ENCODE assay signal across 23 cellular contexts in the genomic region with DNA sequence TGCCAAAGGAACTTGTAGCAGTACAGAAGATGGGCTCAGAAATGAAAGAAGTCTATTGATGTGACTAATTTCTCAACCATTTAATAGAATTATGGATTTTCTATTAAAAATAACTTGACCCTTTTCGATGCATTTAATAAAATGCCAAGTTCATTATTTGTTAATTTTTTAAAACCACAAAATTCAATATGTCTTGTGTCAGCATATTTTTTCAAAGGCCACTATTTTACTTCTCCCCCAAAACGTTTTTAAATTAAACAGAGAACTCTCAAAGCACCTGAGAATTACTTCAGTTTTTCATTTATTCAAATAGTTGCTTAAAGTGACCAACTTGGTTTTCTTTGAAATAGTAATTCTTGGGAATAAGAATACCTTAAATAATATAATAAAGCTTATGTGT. TPM values are rescaled to one million over a fixed set of nuclear protein-coding genes. Genes with fewer than 3 reads are reported as not detected.
A peak's percentile ranks its signal among the peaks of the same experiment; 100 is the strongest.
DNase-seq lines count a peak whose midpoint lies in the region; ATAC-seq, FAIRE-seq and TF ChIP-seq lines count a peak whose summit lies in the region.
"Had no signal": no experiment of that assay in that cellular context is flagged by ENCODE, and none has a peak within 500 bp of the region (broad histone marks: within the 10 kb centered on the region; RNA-seq: fewer than 3 reads in every experiment).

No MANE protein-coding gene starts in this region.

- CTCF ChIA-PET in A549 (lab: Yijun Ruan, JAX) (interaction anchor here (1.0 to 2.4 kb wide), 6 partner anchors 25 to 74 kb away, joined by 3 to 9 read pairs (median 4); no protein-coding TSS in a partner anchor), IMR-90 (lab: Yijun Ruan, JAX) (interaction anchor here (1.4 kb wide), 1 partner anchor 13 kb away, joined by 5 read pairs; no protein-coding TSS in a partner anchor), K562 (lab: Yijun Ruan, JAX; ENCODE audit: low intra/inter-chr PET ratio) (no interaction called here)

- FAIRE-seq in A549 (lab: Jason Lieb, UNC) (no peak), K562 (lab: Jason Lieb, UNC) (no peak)
- FAIRE-seq: D721Med, GM12891, GM18507, H54 had no signal

- H2BK5ac ChIP-seq in IMR-90 (ENCODE audit: low read depth, low read length, poor library complexity, severe bottlenecking): no peak overlapping the region

- H3K9ac ChIP-seq in IMR-90 (ENCODE audit: low read depth, low read length) (no peak overlapping the region), K562 (ENCODE audit: insufficient read depth in 1 of 2, low read depth in 2 of 2, low read length in 2 of 2) (no peak overlapping the region)

- WGBS in A549 (ENCODE audit: missing lambda C conversion rate): 58% methylated on average over 2 of the region's 2 CpGs
- no CpG with 5 or more reads among the region's 2 CpGs for WGBS in IMR-90 (ENCODE audit: extremely low coverage in 2 of 2, insufficient read length in 1 of 2), 2 experiments
- WGBS in K562 (ENCODE audit: insufficient coverage, low coverage, missing lambda C conversion rate): 52% methylated on average over 2 of the region's 2 CpGs

- POLR2A ChIA-PET in A549 (lab: Yijun Ruan, JAX): no interaction called here
- POLR2A ChIA-PET in IMR-90 (lab: Charles Lee; ENCODE audit: unreplicated experiment): no interaction called here
- POLR2A ChIA-PET in K562 (lab: Yijun Ruan, JAX): interaction anchor here (1.1 to 1.2 kb wide), 2 partner anchors 13 to 50 kb away, joined by 3 read pairs; no protein-coding TSS in a partner anchor

- peaks cover 0 to 57% of the 10 kb centered on the region in 2 experiments; a peak in 2 of 4 replicates for H3K79me1 ChIP-seq in IMR-90 (ENCODE audit: low read depth in 1 of 2, low read length in 2 of 2)

- no peak overlapping the region for H3K18ac ChIP-seq in IMR-90 (ENCODE audit: low read depth, low read length)

- peaks cover 12% of the 10 kb centered on the region for H3K9me1 ChIP-seq in IMR-90 (ENCODE audit: insufficient read depth, low read length)
- no peaks in the 10 kb centered on the region for H3K9me1 ChIP-seq in K562 (ENCODE audit: control insufficient read depth, insufficient read depth, low read length)

- H4K8ac ChIP-seq in IMR-90 (ENCODE audit: low read depth in 2 of 2, low read length in 2 of 2): no peak overlapping the region

- no peak overlapping the region for H2BK20ac ChIP-seq in IMR-90 (ENCODE audit: low read depth, low read length)

- peaks cover 5% of the 10 kb centered on the region for H3K36me3 ChIP-seq in IMR-90 (ENCODE audit: control insufficient read depth, insufficient read depth, low read length)
- H3K36me3 ChIP-seq in K562 (ENCODE audit: control insufficient read depth, insufficient read depth, low read length): peaks cover 58% of the 10 kb centered on the region; the same call in 2 of the 3 replicates
- no peaks in the 10 kb centered on the region for H3K36me3 ChIP-seq in osteoblast (ENCODE audit: insufficient read depth, low read length)

- H3K27me3 ChIP-seq in IMR-90 (ENCODE audit: control insufficient read depth, insufficient read depth, low read length) (no peaks in the 10 kb centered on the region), K562 (ENCODE audit: control insufficient read depth in 2 of 2, insufficient read depth in 2 of 2, low read length in 2 of 2) (no peaks in the 10 kb centered on the region), osteoblast (ENCODE audit: insufficient read depth, low read length) (no peaks in the 10 kb centered on the region), foreskin keratinocyte (no peaks in the 10 kb centered on the region)

- H2BK120ac ChIP-seq in IMR-90 (ENCODE audit: low read depth, low read length): no peak overlapping the region

- no peak overlapping the region for H3K14ac ChIP-seq in IMR-90 (replicated peaks; ENCODE audit: low read depth, low read length)

- no peak overlapping the region for H3K23ac ChIP-seq in IMR-90 (ENCODE audit: low read depth, low read length)

- no peak overlapping the region for H2BK15ac ChIP-seq in IMR-90 (ENCODE audit: low read depth, low read length)

- DNase-seq in A549 (ENCODE audit: low read depth in 1 of 2, low spot score in 1 of 2) (no peak), IMR-90 (no peak), K562 (ENCODE audit: extremely low read depth in 1 of 4, low spot score in 3 of 4) (no peak), osteoblast (ENCODE audit: insufficient read length, low spot score, missing footprints) (peak; percentile 9), foreskin keratinocyte (no peak)
- DNase-seq: 8988T; C1 segment of cervical spinal cord; Caco-2; CD4-positive, CD25-positive, alpha-beta regulatory T cell; CD8-positive, alpha-beta T cell; DMS 273 treated with DMSO at 0.1 percent for 48 hours; DMS79; EL; GDM1; HFFc6 had no signal

- H3K4me2 ChIP-seq in A549: no peak overlapping the region
- H3K4me2 ChIP-seq in IMR-90 (ENCODE audit: low read depth, low read length): no peak overlapping the region
- no peak overlapping the region for H3K4me2 ChIP-seq in K562 (ENCODE audit: insufficient read depth, low read length)
- no peak overlapping the region for H3K4me2 ChIP-seq in osteoblast (ENCODE audit: insufficient read depth, low read length)
- H3K4me2 ChIP-seq: GM23338 had no signal

- H3K79me2 ChIP-seq in K562 (ENCODE audit: control insufficient read depth, insufficient read depth, low read length): peaks cover 98% of the 10 kb centered on the region
- H3K79me2 ChIP-seq in osteoblast (ENCODE audit: insufficient read depth, low read length): peaks cover 98% of the 10 kb centered on the region

- TF ChIP-seq EP300 in A549 (IDR thresholded peaks at IDR 0.05) (no peak), K562 (IDR thresholded peaks at IDR 0.05; ENCODE audit: low read length) (no peak)

- H3K9me3 ChIP-seq in A549: no peaks in the 10 kb centered on the region
- H3K9me3 ChIP-seq in IMR-90 (ENCODE audit: control insufficient read depth, insufficient read depth, low read length): no peaks in the 10 kb centered on the region
- H3K9me3 ChIP-seq in K562 (replicated peaks; ENCODE audit: control insufficient read depth, insufficient read depth, low read depth, low read length): no peaks in the 10 kb centered on the region
- no peaks in the 10 kb centered on the region for H3K9me3 ChIP-seq in osteoblast (ENCODE audit: low read depth, low read length)
- H3K9me3 ChIP-seq: Caco-2, HAP-1 had no signal

- dilution Hi-C loops in IMR-90 (cut with HindIII; ENCODE audit: low sequenced_read_pairs, unreplicated experiment): no loop called here

- no peak overlapping the region for H2AK9ac ChIP-seq in IMR-90 (replicated peaks; ENCODE audit: low read depth, low read length, poor library complexity)

- H4K5ac ChIP-seq in IMR-90 (ENCODE audit: low read depth, low read length): no peak overlapping the region

- intact Hi-C loops in IMR-90 (cut with micrococcal nuclease) (no loop called here), K562 (cut with micrococcal nuclease) (no loop called here)

- TF ChIP-seq CTCF in A549 (IDR thresholded peaks at IDR 0.05) (no peak), IMR-90 (conservative IDR thresholded peaks at IDR 0.05; ENCODE audit: low read depth, low read length) (no peak), K562 (IDR thresholded peaks at IDR 0.05 in 2 of 3, conservative IDR thresholded peaks at IDR 0.05 in 1 of 3; ENCODE audit: insufficient read depth in 2 of 3, low read depth in 1 of 3, low read length in 3 of 3) (no peak), osteoblast (IDR thresholded peaks at IDR 0.05; ENCODE audit: extremely low read depth, low read depth, low read length) (no peak), foreskin keratinocyte (conservative IDR thresholded peaks at IDR 0.05) (no peak)

- H3K4me3 ChIP-seq in A549 (no peak overlapping the region), IMR-90 (ENCODE audit: insufficient read depth, low read depth, low read length) (no peak overlapping the region), K562 (no peak overlapping the region), osteoblast (ENCODE audit: insufficient read depth, low read length) (no peak overlapping the region)
- H3K4me3 ChIP-seq: GM23338, HAP-1 had no signal

- BruUV-seq in IMR-90 (replicated peaks; lab: Mats Ljungman, UMichigan) (no TSS peak), K562 (replicated peaks; lab: Mats Ljungman, UMichigan) (no TSS peak)

- no peak for ATAC-seq in A549
- no peak for ATAC-seq in IMR-90 (ENCODE audit: low read depth)
- ATAC-seq in K562: no peak
- no peak for ATAC-seq in foreskin keratinocyte
- no peak for ATAC-seq in HG02571 (IDR thresholded peaks at IDR 0.05; ENCODE audit: unreplicated experiment)
- no peak for ATAC-seq in HG02884 (IDR thresholded peaks at IDR 0.05; ENCODE audit: unreplicated experiment)
- ATAC-seq: CD8-positive, alpha-beta T cell had no signal

- H4K91ac ChIP-seq in IMR-90 (ENCODE audit: insufficient read depth, low read depth, low read length): no peak overlapping the region

- H2AFZ ChIP-seq in IMR-90 (replicated peaks; ENCODE audit: low read length, poor library complexity) (no peak overlapping the region), K562 (ENCODE audit: low read depth, low read length) (no peak overlapping the region), osteoblast (ENCODE audit: low read length) (no peak overlapping the region)
- H2AFZ ChIP-seq: GM23338 had no signal

- no peak overlapping the region for H2AK5ac ChIP-seq in IMR-90 (ENCODE audit: low read depth, low read length)

- in situ Hi-C loops in IMR-90 (cut with MboI; ENCODE audit: low sequenced_read_pairs) (no loop called here), K562 (cut with MboI) (no loop called here)

- TF ChIP-seq RAD21 in A549 (conservative IDR thresholded peaks at IDR 0.05 in 1 of 2, IDR thresholded peaks at IDR 0.05 in 1 of 2) (no peak), IMR-90 (IDR thresholded peaks at IDR 0.05; ENCODE audit: low read length) (no peak), K562 (CRISPR knock-in tag; conservative IDR thresholded peaks at IDR 0.05 in 1 of 2, IDR thresholded peaks at IDR 0.05 in 1 of 2) (no peak)

- no peak overlapping the region for H3K4ac ChIP-seq in IMR-90 (ENCODE audit: low read depth, low read length)

- H3K4me1 ChIP-seq in A549 (peaks cover 38% of the 10 kb centered on the region; the same call in 2 of the 3 replicates), IMR-90 (ENCODE audit: control insufficient read depth, insufficient read depth, low read length) (peaks cover 12% of the 10 kb centered on the region), K562 (replicated peaks in 1 of 2; ENCODE audit: control insufficient read depth in 2 of 2, insufficient read depth in 2 of 2, low read length in 2 of 2) (peaks cover 9 to 33% of the 10 kb centered on the region in 2 experiments), osteoblast (ENCODE audit: insufficient read depth, low read length) (peaks cover 9% of the 10 kb centered on the region), foreskin keratinocyte (peaks cover 24% of the 10 kb centered on the region)

- H3K56ac ChIP-seq in IMR-90 (ENCODE audit: extremely low read depth, insufficient read depth, low read length): no peak overlapping the region

- H3K27ac ChIP-seq in A549 (no peak overlapping the region), IMR-90 (ENCODE audit: insufficient read depth, low read length) (no peak overlapping the region), K562 (ENCODE audit: extremely low read depth, low read depth, low read length) (no peak overlapping the region), osteoblast (ENCODE audit: low read depth, low read length) (no peak overlapping the region), foreskin keratinocyte (no peak overlapping the region)

- peaks cover 84% of the 10 kb centered on the region for H4K20me1 ChIP-seq in IMR-90 (ENCODE audit: insufficient read depth, low read length)
- peaks cover 7% of the 10 kb centered on the region; the same call in 1 of the 2 replicates for H4K20me1 ChIP-seq in K562 (replicated peaks; ENCODE audit: control insufficient read depth, insufficient read depth, low read length)
- H4K20me1 ChIP-seq in osteoblast (ENCODE audit: insufficient read depth, low read length): peaks cover 43% of the 10 kb centered on the region

- no peak for TF ChIP-seq POLR2A in A549 (IDR thresholded peaks at IDR 0.05; ENCODE audit: low read length)
- no peak for TF ChIP-seq POLR2A in IMR-90 (IDR thresholded peaks at IDR 0.05; ENCODE audit: low read depth, low read length)
- TF ChIP-seq POLR2A in K562 (conservative IDR thresholded peaks at IDR 0.05): no peak

RNA-seq across cellular contexts. Expression of gene TOP1, which starts 8.6 kb away (rescaled TPM):
- polyA plus RNA-seq in A549 (2011; rRNA removed) (20.8 and 28.3 TPM in 2 replicates), A549 (2017; fragmentation: RNase III; extraction: RNeasy Plus Mini Kit Qiagen cat#74134 plus additional on column Dnase treatment) (68.0 to 73.7 TPM (median 70.6 TPM) in 3 replicates), IMR-90 (2012; rRNA removed) (14.7 and 21.5 TPM in 2 replicates), K562 (2011; rRNA removed) (17.3 and 26.4 TPM in 2 replicates), K562 (2014; fragmentation: Illumina TruSeq; extraction: Trizol) (101 and 127 TPM in 2 replicates), K562 (2014; fragmentation: Nextera tagmentation; extraction: Ambion mirVana) (10 to 100 TPM; 29.2 to 38.2 TPM), K562 (2014; rRNA removed) (40.9 and 50.4 TPM in 2 replicates), foreskin keratinocyte (26.4 and 32.2 TPM in 2 replicates)
- polyA plus RNA-seq in A549 (2012; cell fraction: cytosol; rRNA removed): 6.5 and 6.9 TPM in 2 replicates
- polyA plus RNA-seq in A549 (2012; cell fraction: nucleus; rRNA removed): 7.5 and 10.8 TPM in 2 replicates
- 13.2 and 15.6 TPM in 2 replicates for polyA minus RNA-seq in A549 (2011; rRNA and poly(A)+ RNA removed)
- total RNA-seq in IMR-90 (2012; rRNA removed) (14.0 and 20.8 TPM in 2 replicates), K562 (2014; rRNA removed) (26.0 and 26.7 TPM in 2 replicates), K562 (2014; rRNA removed; fragmentation: Illumina TruSeq; extraction: Trizol) (44.6 and 46.7 TPM in 2 replicates), K562 (2015; rRNA removed; fragmentation: Illumina TruSeq; extraction: Trizol) (38.6 and 39.6 TPM in 2 replicates), K562 (2021) (86.0 and 95.6 TPM in 2 replicates), osteoblast (9.4 and 10.5 TPM in 2 replicates), foreskin keratinocyte (70.0 and 75.8 TPM in 2 replicates)
- polyA plus RNA-seq in IMR-90 (2012; cell fraction: cytosol; rRNA removed): 3.9 and 6.4 TPM in 2 replicates
- polyA plus RNA-seq in IMR-90 (2012; cell fraction: nucleus; rRNA removed; ENCODE audit: low replicate concordance): 3.2 and 18.6 TPM in 2 replicates
- total RNA-seq in K562 (2011; cell fraction: chromatin; rRNA removed; ENCODE audit: low replicate concordance): 9.4 and 30.0 TPM in 2 replicates
- total RNA-seq in K562 (2011; cell fraction: nucleolus; rRNA removed): 7.2 and 9.3 TPM in 2 replicates
- 10.3 and 14.0 TPM in 2 replicates for total RNA-seq in K562 (2011; cell fraction: nucleoplasm; rRNA removed)
- 6.0 and 13.1 TPM in 2 replicates for polyA plus RNA-seq in K562 (2011; cell fraction: cytosol; rRNA removed)
- 16.4 and 19.7 TPM in 2 replicates for polyA plus RNA-seq in K562 (2011; cell fraction: nucleus; rRNA removed)
- polyA plus RNA-seq in K562 (2012): 68.8 and 90.2 TPM in 2 replicates
- polyA minus RNA-seq in K562 (2011; rRNA and poly(A)+ RNA removed): 30.9 and 35.0 TPM in 2 replicates
- polyA minus RNA-seq in K562 (2011; cell fraction: cytosol; rRNA and poly(A)+ RNA removed): 43.7 and 44.8 TPM in 2 replicates
- 9.3 and 13.1 TPM in 2 replicates for polyA minus RNA-seq in K562 (2011; cell fraction: nucleus; rRNA and poly(A)+ RNA removed)

Comparison
In these comparisons a context has a peak if more than half of its experiments do, and no peak if none do; other contexts are left out.
1. Of the 35 proteins assayed by ChIP-seq in both K562 and A549: peak only in K562: none; only in A549: none; in both: MAFK; in neither: 34.